Comparison of ENCODE assay signal across 8 cellular contexts in genomic region chrX:18390941-18391538, GRCh38. TPM values are rescaled to one million over a fixed set of nuclear protein-coding genes. Genes with fewer than 3 reads are reported as not detected.
DNase-seq lines count a peak whose midpoint lies in the region; ATAC-seq, FAIRE-seq and TF ChIP-seq lines count a peak whose summit lies in the region.

No MANE protein-coding gene starts in this region.

- H4K8ac ChIP-seq in trophoblast cell (ENCODE audit: low read depth, low read length): no peak overlapping the region

- H3K18ac ChIP-seq in trophoblast cell (ENCODE audit: low read length): no peak overlapping the region

- H3K27ac Mint-ChIP-seq in Caco-2 (ENCODE audit: unreplicated experiment): no peak overlapping the region
- no peak overlapping the region for H3K27ac Mint-ChIP-seq in stimulated activated memory B cell treated with anti-CD40 and anti-IgM and Interleukin-4, amounts not matched to agents 10 μg/mL and 1 μg/mL and 100 μg/mL, for 72 hours

- H3K9me3 ChIP-seq in Caco-2: no peaks in the 10 kb centered on the region
- no peaks in the 10 kb centered on the region for H3K9me3 ChIP-seq in RWPE2 (ENCODE audit: severe bottlenecking)
- no peaks in the 10 kb centered on the region for H3K9me3 ChIP-seq in trophoblast cell (ENCODE audit: insufficient read depth, low read depth, low read length)

- no peaks in the 10 kb centered on the region for H3K79me2 ChIP-seq in trophoblast cell (ENCODE audit: control insufficient read depth, insufficient read depth, low read length, poor library complexity)

- H3K27me3 ChIP-seq in Caco-2 (replicated peaks; ENCODE audit: control insufficient read depth, insufficient read depth, low read length) (no peaks in the 10 kb centered on the region), RWPE2 (ENCODE audit: insufficient read depth, poor library complexity, severe bottlenecking) (no peaks in the 10 kb centered on the region), trophoblast cell (ENCODE audit: insufficient read depth, low read length) (no peaks in the 10 kb centered on the region)

- H3K14ac ChIP-seq in trophoblast cell (ENCODE audit: low read length): no peak overlapping the region

- no peak overlapping the region for H3K4ac ChIP-seq in trophoblast cell (ENCODE audit: low read depth, low read length)

- TF ChIP-seq CTCF in Caco-2 (IDR thresholded peaks at IDR 0.05; ENCODE audit: insufficient read depth in 1 of 2, low read depth in 1 of 2, low read length in 1 of 2, severe bottlenecking in 1 of 2, unreplicated experiment in 1 of 2) (peak; percentile 53 to 60), RWPE2 (IDR thresholded peaks at IDR 0.05; ENCODE audit: poor library complexity, severe bottlenecking) (peak; percentile 52)

- H3K27me3 Mint-ChIP-seq in Caco-2 (ENCODE audit: insufficient read depth, unreplicated experiment): no peaks in the 10 kb centered on the region
- no peaks in the 10 kb centered on the region for H3K27me3 Mint-ChIP-seq in stimulated activated memory B cell treated with anti-CD40 and anti-IgM and Interleukin-4, amounts not matched to agents 10 μg/mL and 1 μg/mL and 100 μg/mL, for 72 hours

- no peak overlapping the region for H2BK5ac ChIP-seq in trophoblast cell (ENCODE audit: low read depth, low read length, poor library complexity)

- BruUV-seq in Caco-2 (replicated peaks; lab: Mats Ljungman, UMichigan): no TSS peak

- H3K4me3 ChIP-seq in Caco-2 (ENCODE audit: low read depth, low read length) (no peak overlapping the region), RWPE2 (ENCODE audit: severe bottlenecking) (no peak overlapping the region), trophoblast cell (ENCODE audit: low read depth, low read length) (no peak overlapping the region)
- H3K4me3 ChIP-seq in Jurkat, Clone E6-1 (ENCODE audit: low read length): no peak overlapping the region

- H3K4me1 ChIP-seq in Caco-2: no peaks in the 10 kb centered on the region
- no peaks in the 10 kb centered on the region for H3K4me1 ChIP-seq in RWPE2 (ENCODE audit: insufficient read depth, poor library complexity, severe bottlenecking)
- H3K4me1 ChIP-seq in trophoblast cell (ENCODE audit: control insufficient read depth in 1 of 2, insufficient read depth in 2 of 2, low read length in 2 of 2): no peaks in the 10 kb centered on the region

- H3K4me3 Mint-ChIP-seq in Caco-2 (ENCODE audit: unreplicated experiment): no peak overlapping the region
- no peak overlapping the region for H3K4me3 Mint-ChIP-seq in stimulated activated memory B cell treated with anti-CD40 and anti-IgM and Interleukin-4, amounts not matched to agents 10 μg/mL and 1 μg/mL and 100 μg/mL, for 72 hours

- no peaks in the 10 kb centered on the region for H3K9me3 Mint-ChIP-seq in Caco-2 (ENCODE audit: unreplicated experiment)
- H3K9me3 Mint-ChIP-seq in stimulated activated memory B cell treated with anti-CD40 and anti-IgM and Interleukin-4, amounts not matched to agents 10 μg/mL and 1 μg/mL and 100 μg/mL, for 72 hours: no peaks in the 10 kb centered on the region

- intact Hi-C loops in Caco-2 (cut with micrococcal nuclease; ENCODE audit: unreplicated experiment): loop anchor here (1.0 to 10.0 kb wide), 4 partner anchors 254 to 624 kb away; no protein-coding TSS in a partner anchor

- H2BK12ac ChIP-seq in trophoblast cell (ENCODE audit: low read length): no peak overlapping the region

- H3K36me3 Mint-ChIP-seq in Caco-2 (ENCODE audit: insufficient read depth, unreplicated experiment): no peaks in the 10 kb centered on the region
- no peaks in the 10 kb centered on the region for H3K36me3 Mint-ChIP-seq in stimulated activated memory B cell treated with anti-CD40 and anti-IgM and Interleukin-4, amounts not matched to agents 10 μg/mL and 1 μg/mL and 100 μg/mL, for 72 hours

- H3K9ac ChIP-seq in trophoblast cell (ENCODE audit: low read length): no peak overlapping the region

- no peak for ATAC-seq in RWPE2 (ENCODE audit: low read depth)
- no peak for ATAC-seq in stimulated activated memory B cell treated with anti-CD40 and anti-IgM and Interleukin-4, amounts not matched to agents 10 μg/mL and 1 μg/mL and 100 μg/mL, for 72 hours

- WGBS in trophoblast cell (ENCODE audit: extremely low coverage, insufficient coverage, insufficient read length): no CpG with 5 or more reads among the region's 9 CpGs

- no peak overlapping the region for H2AFZ ChIP-seq in trophoblast cell (ENCODE audit: insufficient read depth, low read length, poor library complexity)

- no peak overlapping the region for H4K12ac ChIP-seq in trophoblast cell (ENCODE audit: low read depth, low read length)

- H3K27ac ChIP-seq in RWPE2 (ENCODE audit: poor library complexity, severe bottlenecking) (no peak overlapping the region), trophoblast cell (ENCODE audit: low read depth, low read length) (no peak overlapping the region)

- no peak overlapping the region for H2BK120ac ChIP-seq in trophoblast cell (ENCODE audit: insufficient read depth, low read length, poor library complexity)

- CTCF ChIA-PET in Caco-2 (lab: Charles Lee): no interaction called here

- H3K23ac ChIP-seq in trophoblast cell (ENCODE audit: low read length): no peak overlapping the region

- no peaks in the 10 kb centered on the region for H3K4me1 Mint-ChIP-seq in Caco-2 (ENCODE audit: low read depth, unreplicated experiment)
- peaks cover 7% of the 10 kb centered on the region for H3K4me1 Mint-ChIP-seq in stimulated activated memory B cell treated with anti-CD40 and anti-IgM and Interleukin-4, amounts not matched to agents 10 μg/mL and 1 μg/mL and 100 μg/mL, for 72 hours

- no peaks in the 10 kb centered on the region for H3K79me1 ChIP-seq in trophoblast cell (ENCODE audit: low read length)

- H4K91ac ChIP-seq in trophoblast cell (ENCODE audit: low read depth, low read length): no peak overlapping the region

- POLR2A ChIA-PET in Caco-2 (lab: Charles Lee): no interaction called here

- peak; percentile 96 for FAIRE-seq in frontal cortex (lab: Jason Lieb, UNC)

- H3K4me2 ChIP-seq in trophoblast cell (ENCODE audit: low read length): no peak overlapping the region

- H2AK5ac ChIP-seq in trophoblast cell (ENCODE audit: low read length): no peak overlapping the region

- DNase-seq in Caco-2 (peak; percentile 38 to 56), RWPE2 (ENCODE audit: low spot score) (no peak), frontal cortex (ENCODE audit: low spot score in 2 of 2) (peak in 1 of 2 donors; percentile 36), trophoblast cell (peak; percentile 34 to 85), ureter (ENCODE audit: low spot score) (peak; percentile 74)
- peak; percentile 50 for DNase-seq in Jurkat, Clone E6-1 (ENCODE audit: low read depth, low spot score)
- peak; percentile 86 for DNase-seq in activated effector memory CD4-positive, alpha-beta T cell treated with anti-CD3 and anti-CD28 coated beads, Interleukin-2, amount 50 U/mL, for 16 hours

- H3K36me3 ChIP-seq in Caco-2 (ENCODE audit: control insufficient read depth, insufficient read depth, low read length) (no peaks in the 10 kb centered on the region), RWPE2 (ENCODE audit: low read depth) (no peaks in the 10 kb centered on the region), trophoblast cell (ENCODE audit: control insufficient read depth in 1 of 2, insufficient read depth in 2 of 2, low read length in 2 of 2) (no peaks in the 10 kb centered on the region)

RNA-seq across cellular contexts. Expression of gene CDKL5, which starts 34.4 kb away (rescaled TPM):
- total RNA-seq in Caco-2 (2022) (23.7 and 27.2 TPM in 2 replicates), frontal cortex (37.5 TPM), ureter (42.3 TPM)
- 1.1 TPM for polyA plus RNA-seq in Jurkat, Clone E6-1 (2012; ENCODE audit: insufficient read depth, insufficient read length)
- polyA plus RNA-seq in trophoblast cell (2013): 10.5 TPM in 2 replicates

RNA-seq across cellular contexts. Expression of gene SCML2, which starts 36.6 kb away (rescaled TPM):
- total RNA-seq in Caco-2 (2022) (13.1 and 13.8 TPM in 2 replicates), frontal cortex (13.9 TPM), ureter (1.2 TPM)
- polyA plus RNA-seq in Jurkat, Clone E6-1 (2012; ENCODE audit: insufficient read depth, insufficient read length): 16.9 TPM
- 1.3 and 1.5 TPM in 2 replicates for polyA plus RNA-seq in trophoblast cell (2013)
